ENCODE assay signal across 15 cellular contexts in genomic region chr2:120567128-120567527, GRCh38.
DNase-seq lines count a peak whose midpoint lies in the region; ATAC-seq and TF ChIP-seq lines count a peak whose summit lies in the region.
"Had no signal": no experiment of that assay in that cellular context is flagged by ENCODE, and none has a peak within 500 bp of the region (broad histone marks: within the 10 kb centered on the region; RNA-seq: fewer than 3 reads in every experiment).

No MANE protein-coding gene starts in this region.

- H3K4me2 ChIP-seq in skeletal muscle satellite cell (ENCODE audit: low read length), result peak overlapping the region; percentile 77

- H3K36me3 ChIP-seq in adipocyte (ENCODE audit: control insufficient read depth, insufficient read depth, low read length, severe bottlenecking) (no peaks in the 10 kb centered on the region), right lobe of liver (no peaks in the 10 kb centered on the region), skeletal muscle satellite cell (ENCODE audit: insufficient read depth, low read length) (no peaks in the 10 kb centered on the region)

- H3K27me3 ChIP-seq in adipocyte (replicated peaks; ENCODE audit: control insufficient read depth, insufficient read depth, low read length), result peaks cover 11% of the 10 kb centered on the region
- H3K27me3 ChIP-seq in right lobe of liver, result no peaks in the 10 kb centered on the region
- H3K27me3 ChIP-seq in skeletal muscle satellite cell (ENCODE audit: control insufficient read depth, insufficient read depth, low read length), result no peaks in the 10 kb centered on the region

- no peak overlapping the region for H3K27ac Mint-ChIP-seq in activated CD4-positive, alpha-beta memory T cell treated with anti-CD3 and anti-CD28 coated beads for 36 hours
- H3K27ac Mint-ChIP-seq: CD8-positive, alpha-beta T cell had no signal

- DNase-seq in adipocyte (ENCODE audit: low read depth) (no peak), coronary artery (ENCODE audit: low spot score) (no peak), right lobe of liver (peak in 2 of 3 donors; percentile 5 to 21), iPS-NIHi11 (ENCODE audit: low spot score) (no peak), NOMO-1 treated with DMSO at 0.1 percent for 48 hours (lab: John Stamatoyannopoulos, UW; ENCODE audit: unreplicated experiment) (no peak), germinal center (ENCODE audit: low spot score) (no peak)
- no peak for DNase-seq in activated CD4-positive, alpha-beta memory T cell treated with anti-CD3 and anti-CD28 coated beads for 36 hours
- DNase-seq: CD8-positive, alpha-beta T cell; DMS79 treated with DMSO at 0.1 percent for 48 hours; HCEC 1CT; NCI-H1436 treated with DMSO at 0.1 percent for 48 hours; NCI-H2107; NCI-H226 had no signal

- no peaks in the 10 kb centered on the region for H3K9me3 ChIP-seq in adipocyte (ENCODE audit: control insufficient read depth, low read length)
- no peaks in the 10 kb centered on the region for H3K9me3 ChIP-seq in right lobe of liver
- H3K9me3 ChIP-seq in skeletal muscle satellite cell (replicated peaks; ENCODE audit: low read length), result no peaks in the 10 kb centered on the region

- 100% methylated on average over 1 of the region's 2 CpGs for WGBS in right lobe of liver (ENCODE audit: insufficient coverage, low coverage, low lambda C conversion rate, missing lambda C conversion rate)

- H3K4me1 Mint-ChIP-seq in activated CD4-positive, alpha-beta memory T cell treated with anti-CD3 and anti-CD28 coated beads for 36 hours (ENCODE audit: low read depth), result no peaks in the 10 kb centered on the region

- POLR2A ChIA-PET in activated CD4-positive, alpha-beta memory T cell treated with anti-CD3 and anti-CD28 coated beads for 36 hours (lab: Charles Lee), result no interaction called here

- TF ChIP-seq CTCF in coronary artery (IDR thresholded peaks at IDR 0.05) (no peak), right lobe of liver (IDR thresholded peaks at IDR 0.05) (no peak)

- no peaks in the 10 kb centered on the region for H3K36me3 Mint-ChIP-seq in activated CD4-positive, alpha-beta memory T cell treated with anti-CD3 and anti-CD28 coated beads for 36 hours
- H3K36me3 Mint-ChIP-seq: CD8-positive, alpha-beta T cell had no signal

- TF ChIP-seq POLR2A in right lobe of liver (IDR thresholded peaks at IDR 0.05), result no peak

- H3K9ac ChIP-seq in adipocyte (ENCODE audit: low read length) (peak overlapping the region; percentile 13), skeletal muscle satellite cell (ENCODE audit: low read depth, low read length) (peak overlapping the region; percentile 73)

- ATAC-seq in right lobe of liver, result no peak
- ATAC-seq: CD8-positive, alpha-beta T cell; K562 had no signal

- H3K4me1 ChIP-seq in adipocyte (ENCODE audit: control insufficient read depth, insufficient read depth, low read length) (peaks cover 32% of the 10 kb centered on the region), right lobe of liver (peaks cover 0 to 12% (median 4%) of the 10 kb centered on the region in 4 donors), skeletal muscle satellite cell (ENCODE audit: control insufficient read depth, insufficient read depth, low read length) (peaks cover 23% of the 10 kb centered on the region)

- no peaks in the 10 kb centered on the region for H3K9me3 Mint-ChIP-seq in activated CD4-positive, alpha-beta memory T cell treated with anti-CD3 and anti-CD28 coated beads for 36 hours
- H3K9me3 Mint-ChIP-seq: CD8-positive, alpha-beta T cell had no signal

- intact Hi-C loops in right lobe of liver (cut with DNase I), result loop anchor here in 1 of 2 donors (10.0 kb wide), 1 partner anchor 108 kb away; no protein-coding TSS in a partner anchor
- intact Hi-C loops in activated CD4-positive, alpha-beta memory T cell treated with anti-CD3 and anti-CD28 coated beads for 36 hours (cut with micrococcal nuclease), result no loop called here

- H3K4me3 ChIP-seq in adipocyte (ENCODE audit: low read length) (peak overlapping the region; percentile 20), coronary artery (peak overlapping the region; percentile 3), right lobe of liver (no peak overlapping the region), skeletal muscle satellite cell (ENCODE audit: low read length) (peak overlapping the region; percentile 8)
- H3K4me3 ChIP-seq: K562 had no signal

- CTCF ChIA-PET in activated CD4-positive, alpha-beta memory T cell treated with anti-CD3 and anti-CD28 coated beads for 36 hours (lab: Charles Lee), result no interaction called here

- H3K4me3 Mint-ChIP-seq in activated CD4-positive, alpha-beta memory T cell treated with anti-CD3 and anti-CD28 coated beads for 36 hours, result no peak overlapping the region
- H3K4me3 Mint-ChIP-seq: CD8-positive, alpha-beta T cell had no signal

- H3K27me3 Mint-ChIP-seq in activated CD4-positive, alpha-beta memory T cell treated with anti-CD3 and anti-CD28 coated beads for 36 hours, result peaks cover 2% of the 10 kb centered on the region

- H3K27ac ChIP-seq in coronary artery, result peak overlapping the region; percentile 57 to 82
- H3K27ac ChIP-seq in right lobe of liver, result no peak overlapping the region

Comparison
In these comparisons a context has a peak if more than half of its experiments do, and no peak if none do; other contexts are left out.
1. DNase-seq: peak in right lobe of liver (2 of 3); none in adipocyte (single experiment), coronary artery (single experiment), iPS-NIHi11 (single experiment), NOMO-1 treated with DMSO at 0.1 percent for 48 hours (single experiment), activated CD4-positive, alpha-beta memory T cell treated with anti-CD3 and anti-CD28 coated beads for 36 hours (single experiment) and germinal center (single experiment).
2. H3K4me3 ChIP-seq: peak in adipocyte (single experiment), coronary artery (single experiment) and skeletal muscle satellite cell (single experiment); none in right lobe of liver (0 of 3).
3. H3K27ac ChIP-seq: peak in coronary artery (2 of 2); none in right lobe of liver (0 of 3).